In the genomic region with DNA sequence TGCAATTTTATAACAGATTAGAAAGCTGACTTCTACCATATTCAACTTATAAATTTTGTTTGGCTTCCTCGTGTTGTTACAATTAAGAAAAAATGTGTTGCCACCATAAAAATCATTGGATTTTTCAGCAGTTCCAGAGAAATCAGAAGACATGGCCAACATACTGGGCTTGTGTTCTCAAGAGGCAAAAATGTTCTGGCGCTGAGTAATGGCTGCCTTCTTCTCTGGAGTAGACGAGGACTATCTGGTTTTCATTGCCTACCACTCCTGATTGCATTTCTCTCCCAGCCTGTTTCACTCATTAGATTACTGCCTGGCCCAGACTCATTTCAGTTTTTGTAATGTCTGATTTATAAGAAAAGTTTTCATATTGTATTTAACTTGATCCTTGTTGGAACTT, we compare ENCODE assay signal across 26 cellular contexts.
DNase-seq lines count a peak whose midpoint lies in the region; ATAC-seq and TF ChIP-seq lines count a peak whose summit lies in the region.
"Had no signal": no experiment of that assay in that cellular context is flagged by ENCODE, and none has a peak within 500 bp of the region (broad histone marks: within the 10 kb centered on the region; RNA-seq: fewer than 3 reads in every experiment).

No MANE protein-coding gene starts in this region.

- H3K27me3 Mint-ChIP-seq in osteocyte (ENCODE audit: unreplicated experiment) = no peaks in the 10 kb centered on the region
- no peaks in the 10 kb centered on the region for H3K27me3 Mint-ChIP-seq in activated naive CD8-positive, alpha-beta T cell treated with anti-CD3 and anti-CD28 coated beads, Interleukin-2, amount 50 U/mL, for 24 hours
- H3K27me3 Mint-ChIP-seq: activated T-cell treated with anti-CD3 and anti-CD28 coated beads, Interleukin-2, amount 50 U/mL, for 24 hours; CD8-positive, alpha-beta memory T cell had no signal

- intact Hi-C loops in vagina (cut with DNase I) = no loop called here

- H3F3A ChIP-seq in SK-N-SH (replicated peaks; ENCODE audit: insufficient read depth) = no peaks in the 10 kb centered on the region

- peak overlapping the region; percentile 94 for H3K27ac Mint-ChIP-seq in osteocyte (ENCODE audit: unreplicated experiment)
- no peak overlapping the region for H3K27ac Mint-ChIP-seq in activated naive CD8-positive, alpha-beta T cell treated with anti-CD3 and anti-CD28 coated beads, Interleukin-2, amount 50 U/mL, for 24 hours
- H3K27ac Mint-ChIP-seq: activated T-cell treated with anti-CD3 and anti-CD28 coated beads, Interleukin-2, amount 50 U/mL, for 24 hours; CD8-positive, alpha-beta memory T cell; natural killer cell; stimulated activated memory B cell treated with anti-CD40 and anti-IgM and Interleukin-4, amounts not matched to agents 10 μg/mL and 1 μg/mL and 100 μg/mL, for 72 hours had no signal

- no peak overlapping the region for H3K4me3 Mint-ChIP-seq in osteocyte (ENCODE audit: unreplicated experiment)
- no peak overlapping the region for H3K4me3 Mint-ChIP-seq in activated naive CD8-positive, alpha-beta T cell treated with anti-CD3 and anti-CD28 coated beads, Interleukin-2, amount 50 U/mL, for 24 hours
- H3K4me3 Mint-ChIP-seq: activated T-cell treated with anti-CD3 and anti-CD28 coated beads, Interleukin-2, amount 50 U/mL, for 24 hours; CD8-positive, alpha-beta memory T cell; natural killer cell; stimulated activated memory B cell treated with anti-CD40 and anti-IgM and Interleukin-4, amounts not matched to agents 10 μg/mL and 1 μg/mL and 100 μg/mL, for 72 hours had no signal

- peaks cover 67% of the 10 kb centered on the region for H3K4me1 Mint-ChIP-seq in osteocyte (ENCODE audit: unreplicated experiment)
- no peaks in the 10 kb centered on the region for H3K4me1 Mint-ChIP-seq in activated naive CD8-positive, alpha-beta T cell treated with anti-CD3 and anti-CD28 coated beads, Interleukin-2, amount 50 U/mL, for 24 hours
- H3K4me1 Mint-ChIP-seq: CD8-positive, alpha-beta memory T cell; natural killer cell; stimulated activated memory B cell treated with anti-CD40 and anti-IgM and Interleukin-4, amounts not matched to agents 10 μg/mL and 1 μg/mL and 100 μg/mL, for 72 hours had no signal

- CTCF ChIA-PET in SK-N-SH (lab: Yijun Ruan, JAX) = interaction anchor here (0.7 to 1.1 kb wide), 3 partner anchors 8 to 17 kb away, joined by 3 to 11 read pairs (median 3); no protein-coding TSS in a partner anchor

- H3K9me3 Mint-ChIP-seq in osteocyte (ENCODE audit: unreplicated experiment) = peaks cover 3% of the 10 kb centered on the region
- H3K9me3 Mint-ChIP-seq in activated naive CD8-positive, alpha-beta T cell treated with anti-CD3 and anti-CD28 coated beads, Interleukin-2, amount 50 U/mL, for 24 hours = no peaks in the 10 kb centered on the region
- H3K9me3 Mint-ChIP-seq: activated T-cell treated with anti-CD3 and anti-CD28 coated beads, Interleukin-2, amount 50 U/mL, for 24 hours; CD8-positive, alpha-beta memory T cell; natural killer cell; stimulated activated memory B cell treated with anti-CD40 and anti-IgM and Interleukin-4, amounts not matched to agents 10 μg/mL and 1 μg/mL and 100 μg/mL, for 72 hours had no signal

- H3K9ac ChIP-seq in SK-N-SH = no peak overlapping the region

- peak overlapping the region; percentile 18; the same call in 1 of the 2 replicates for H3K4me2 ChIP-seq in SK-N-SH
- H3K4me2 ChIP-seq: PC-9 had no signal

- H3K27me3 ChIP-seq in SK-N-SH (ENCODE audit: insufficient read depth) = no peaks in the 10 kb centered on the region
- H3K27me3 ChIP-seq in gastroesophageal sphincter = no peaks in the 10 kb centered on the region
- H3K27me3 ChIP-seq in vagina = no peaks in the 10 kb centered on the region
- H3K27me3 ChIP-seq: dorsolateral prefrontal cortex, spleen had no signal

- H3K4me3 ChIP-seq in SK-N-SH (ENCODE audit: low read depth in 2 of 2, low read length in 1 of 2) (no peak overlapping the region; a peak in 1 of 4 replicates), gastroesophageal sphincter (no peak overlapping the region), vagina (no peak overlapping the region)
- H3K4me3 ChIP-seq: dorsolateral prefrontal cortex, PC-9, spleen had no signal

- H3K36me3 ChIP-seq in SK-N-SH (replicated peaks in 1 of 2; ENCODE audit: control insufficient read depth in 1 of 2, insufficient read depth in 2 of 2, low read length in 1 of 2) (peaks cover 11 to 31% of the 10 kb centered on the region in 2 experiments), gastroesophageal sphincter (peaks cover 0 to 30% of the 10 kb centered on the region in 2 donors), vagina (no peaks in the 10 kb centered on the region)

- no peaks in the 10 kb centered on the region for H3K9me2 ChIP-seq in SK-N-SH

- TF ChIP-seq RAD21 in SK-N-SH (IDR thresholded peaks at IDR 0.05; ENCODE audit: low read length) = no peak

- no peaks in the 10 kb centered on the region for H4K20me1 ChIP-seq in SK-N-SH (ENCODE audit: insufficient read depth)

- 77% methylated on average over 3 of the region's 3 CpGs for WGBS in SK-N-SH (ENCODE audit: low lambda C conversion rate)
- 59 to 80% methylated on average over 3 of the region's 3 CpGs for WGBS in gastroesophageal sphincter (ENCODE audit: low coverage in 1 of 2), 2 donors

- POLR2A ChIA-PET in SK-N-SH (lab: Yijun Ruan, JAX) = no interaction called here

- no peaks in the 10 kb centered on the region for H3K9me3 ChIP-seq in SK-N-SH
- peaks cover 0 to 6% (median 0%) of the 10 kb centered on the region in 3 donors for H3K9me3 ChIP-seq in gastroesophageal sphincter
- no peaks in the 10 kb centered on the region for H3K9me3 ChIP-seq in vagina

- TF ChIP-seq CTCF in SK-N-SH (IDR thresholded peaks at IDR 0.05) (no peak), gastroesophageal sphincter (IDR thresholded peaks at IDR 0.05) (no peak), osteocyte (IDR thresholded peaks at IDR 0.05) (no peak), vagina (IDR thresholded peaks at IDR 0.05) (no peak)

- peak overlapping the region; percentile 69 to 94 for H3K27ac ChIP-seq in SK-N-SH (ENCODE audit: low read depth in 2 of 2, low read length in 1 of 2)
- H3K27ac ChIP-seq in gastroesophageal sphincter = peak overlapping the region; percentile 61 to 79 (median 74)
- peak overlapping the region; percentile 38 for H3K27ac ChIP-seq in vagina
- H3K27ac ChIP-seq: PC-9 had no signal

- DNase-seq in SK-N-SH = no peak
- DNase-seq in osteocyte (ENCODE audit: extremely low spot score, unreplicated experiment) = no peak
- no peak for DNase-seq in vagina (ENCODE audit: extremely low spot score in 2 of 2)
- no peak for DNase-seq in activated naive CD8-positive, alpha-beta T cell treated with anti-CD3 and anti-CD28 coated beads, Interleukin-2, amount 50 U/mL, for 24 hours
- no peak for DNase-seq in NCI-H2196 (lab: John Stamatoyannopoulos, UW; ENCODE audit: unreplicated experiment)
- DNase-seq in NCI-H1930 (lab: John Stamatoyannopoulos, UW) = no peak
- DNase-seq: activated CD4-positive, alpha-beta T cell treated with anti-CD3 and anti-CD28 coated beads for 1 hour; activated CD8-positive, alpha-beta memory T cell treated with anti-CD3 and anti-CD28 coated beads for 24 hours; activated naive CD4-positive, alpha-beta T cell; activated T-cell treated with anti-CD3 and anti-CD28 coated beads, Interleukin-2, amount 50 U/mL, for 24 hours; amygdala; CD8-positive, alpha-beta memory T cell; DMS153; dorsolateral prefrontal cortex; midbrain; natural killer cell; NCI-H1105 treated with DMSO at 0.1 percent for 48 hours; NCI-H2081; NCI-H510A treated with DMSO at 0.1 percent for 48 hours; PC-9; SHP77 treated with DMSO at 0.1 percent for 48 hours; spleen; stimulated activated CD4-positive, alpha-beta T cell treated with anti-CD3 and anti-CD28 coated beads, Interleukin-4, amount 100 ng/mL, for 1 hour; T-helper 1 cell had no signal

- no peak for ATAC-seq in gastroesophageal sphincter
- ATAC-seq in activated naive CD8-positive, alpha-beta T cell treated with anti-CD3 and anti-CD28 coated beads, Interleukin-2, amount 50 U/mL, for 24 hours = no peak
- ATAC-seq: natural killer cell; stimulated activated memory B cell treated with anti-CD40 and anti-IgM and Interleukin-4, amounts not matched to agents 10 μg/mL and 1 μg/mL and 100 μg/mL, for 72 hours had no signal

- TF ChIP-seq POLR2A in gastroesophageal sphincter (IDR thresholded peaks at IDR 0.05) (no peak), vagina (IDR thresholded peaks at IDR 0.05) (no peak)

- no peak overlapping the region for H2AFZ ChIP-seq in SK-N-SH (ENCODE audit: low read depth)
- H2AFZ ChIP-seq: PC-9 had no signal

- H3K79me2 ChIP-seq in SK-N-SH (ENCODE audit: insufficient read depth) = no peaks in the 10 kb centered on the region; the same call in 1 of the 2 replicates

- TF ChIP-seq EP300 in SK-N-SH (IDR thresholded peaks at IDR 0.05; ENCODE audit: borderline replicate concordance in 1 of 2, low read depth in 1 of 2, low read length in 1 of 2) = no peak
- no peak for TF ChIP-seq EP300 in gastroesophageal sphincter (IDR thresholded peaks at IDR 0.05)

- peaks cover 29% of the 10 kb centered on the region for H3K36me3 Mint-ChIP-seq in osteocyte (ENCODE audit: unreplicated experiment)
- peaks cover 3% of the 10 kb centered on the region for H3K36me3 Mint-ChIP-seq in activated naive CD8-positive, alpha-beta T cell treated with anti-CD3 and anti-CD28 coated beads, Interleukin-2, amount 50 U/mL, for 24 hours (ENCODE audit: low read depth)
- H3K36me3 Mint-ChIP-seq: natural killer cell; stimulated activated memory B cell treated with anti-CD40 and anti-IgM and Interleukin-4, amounts not matched to agents 10 μg/mL and 1 μg/mL and 100 μg/mL, for 72 hours had no signal

- H3K4me1 ChIP-seq in SK-N-SH (ENCODE audit: control insufficient read depth in 1 of 2, insufficient read depth in 2 of 2, low read depth in 1 of 2, low read length in 1 of 2) = peaks cover 0 to 28% of the 10 kb centered on the region in 2 experiments; a peak in 2 of 4 replicates
- peaks cover 27 to 97% (median 31%) of the 10 kb centered on the region in 3 donors for H3K4me1 ChIP-seq in gastroesophageal sphincter
- peaks cover 36% of the 10 kb centered on the region for H3K4me1 ChIP-seq in vagina

TF ChIP-seq in SK-N-SH, 30 proteins besides CTCF, POLR2A, EP300 and RAD21 (continues in another document):
- TF ChIP-seq, protein P1, sequence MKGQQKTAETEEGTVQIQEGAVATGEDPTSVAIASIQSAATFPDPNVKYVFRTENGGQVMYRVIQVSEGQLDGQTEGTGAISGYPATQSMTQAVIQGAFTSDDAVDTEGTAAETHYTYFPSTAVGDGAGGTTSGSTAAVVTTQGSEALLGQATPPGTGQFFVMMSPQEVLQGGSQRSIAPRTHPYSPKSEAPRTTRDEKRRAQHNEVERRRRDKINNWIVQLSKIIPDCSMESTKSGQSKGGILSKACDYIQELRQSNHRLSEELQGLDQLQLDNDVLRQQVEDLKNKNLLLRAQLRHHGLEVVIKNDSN (IDR thresholded peaks at IDR 0.05; ENCODE audit: borderline replicate concordance, low read depth) = no peak
- TF ChIP-seq TEAD4 (IDR thresholded peaks at IDR 0.05; ENCODE audit: borderline replicate concordance, insufficient read depth) = no peak
- no peak for TF ChIP-seq FOXM1 (IDR thresholded peaks at IDR 0.05; ENCODE audit: low read depth)
- no peak for TF ChIP-seq RCOR1 (IDR thresholded peaks at IDR 0.05; ENCODE audit: low read length)
- no peak for TF ChIP-seq JUND (IDR thresholded peaks at IDR 0.05)
- no peak for TF ChIP-seq NRF1 (IDR thresholded peaks at IDR 0.05; ENCODE audit: low read depth, low read length)
- TF ChIP-seq MXI1 (IDR thresholded peaks at IDR 0.05; ENCODE audit: low read depth, low read length) = no peak
- no peak for TF ChIP-seq POLR2AphosphoS5 (IDR thresholded peaks at IDR 0.05; ENCODE audit: low read depth, low read length)
